Comparison of ENCODE assay signal across 2 cellular contexts in the genomic region with DNA sequence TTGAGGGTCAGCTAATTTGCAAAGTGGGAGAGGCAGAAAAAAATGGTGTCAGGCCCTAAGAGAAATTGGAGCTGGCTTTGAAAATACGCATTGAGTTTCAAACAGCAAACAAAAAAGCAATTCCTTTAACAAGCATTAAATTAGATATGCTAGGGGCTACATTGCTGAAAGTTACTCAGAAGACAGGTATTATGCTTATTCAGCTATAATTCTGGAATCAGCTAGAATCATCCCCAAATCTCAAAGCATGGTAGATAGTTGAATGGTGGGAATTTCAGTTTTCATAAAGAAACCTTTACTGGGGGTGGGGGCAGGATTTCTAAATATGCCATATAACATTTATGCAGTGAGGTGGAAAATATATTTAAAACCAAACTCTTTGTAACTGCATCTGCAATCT.
TF ChIP-seq lines count a peak whose summit lies in the region.

No MANE protein-coding gene starts in this region.

TF ChIP-seq in GM23338, 12 proteins besides CTCF, POLR2A, EP300 and RAD21:
- TF ChIP-seq STAT1 (IDR thresholded peaks at IDR 0.05; ENCODE audit: unreplicated experiment) (no peak), NANOG (IDR thresholded peaks at IDR 0.05; ENCODE audit: borderline replicate concordance) (no peak), EZH2phosphoT487 (IDR thresholded peaks at IDR 0.05; ENCODE audit: unreplicated experiment) (no peak), POLR2AphosphoS5 (IDR thresholded peaks at IDR 0.05; ENCODE audit: low read depth) (no peak), ZNF114 (CRISPR knock-in tag; IDR thresholded peaks at IDR 0.05) (no peak), ZNF331 (CRISPR knock-in tag; IDR thresholded peaks at IDR 0.05; ENCODE audit: low read depth) (no peak)
- TF ChIP-seq, protein P1, sequence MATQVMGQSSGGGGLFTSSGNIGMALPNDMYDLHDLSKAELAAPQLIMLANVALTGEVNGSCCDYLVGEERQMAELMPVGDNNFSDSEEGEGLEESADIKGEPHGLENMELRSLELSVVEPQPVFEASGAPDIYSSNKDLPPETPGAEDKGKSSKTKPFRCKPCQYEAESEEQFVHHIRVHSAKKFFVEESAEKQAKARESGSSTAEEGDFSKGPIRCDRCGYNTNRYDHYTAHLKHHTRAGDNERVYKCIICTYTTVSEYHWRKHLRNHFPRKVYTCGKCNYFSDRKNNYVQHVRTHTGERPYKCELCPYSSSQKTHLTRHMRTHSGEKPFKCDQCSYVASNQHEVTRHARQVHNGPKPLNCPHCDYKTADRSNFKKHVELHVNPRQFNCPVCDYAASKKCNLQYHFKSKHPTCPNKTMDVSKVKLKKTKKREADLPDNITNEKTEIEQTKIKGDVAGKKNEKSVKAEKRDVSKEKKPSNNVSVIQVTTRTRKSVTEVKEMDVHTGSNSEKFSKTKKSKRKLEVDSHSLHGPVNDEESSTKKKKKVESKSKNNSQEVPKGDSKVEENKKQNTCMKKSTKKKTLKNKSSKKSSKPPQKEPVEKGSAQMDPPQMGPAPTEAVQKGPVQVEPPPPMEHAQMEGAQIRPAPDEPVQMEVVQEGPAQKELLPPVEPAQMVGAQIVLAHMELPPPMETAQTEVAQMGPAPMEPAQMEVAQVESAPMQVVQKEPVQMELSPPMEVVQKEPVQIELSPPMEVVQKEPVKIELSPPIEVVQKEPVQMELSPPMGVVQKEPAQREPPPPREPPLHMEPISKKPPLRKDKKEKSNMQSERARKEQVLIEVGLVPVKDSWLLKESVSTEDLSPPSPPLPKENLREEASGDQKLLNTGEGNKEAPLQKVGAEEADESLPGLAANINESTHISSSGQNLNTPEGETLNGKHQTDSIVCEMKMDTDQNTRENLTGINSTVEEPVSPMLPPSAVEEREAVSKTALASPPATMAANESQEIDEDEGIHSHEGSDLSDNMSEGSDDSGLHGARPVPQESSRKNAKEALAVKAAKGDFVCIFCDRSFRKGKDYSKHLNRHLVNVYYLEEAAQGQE (IDR thresholded peaks at IDR 0.05; ENCODE audit: unreplicated experiment), result no peak

TF ChIP-seq in H1, 55 proteins besides CTCF, POLR2A, EP300 and RAD21:
- TF ChIP-seq GABPA (IDR thresholded peaks at IDR 0.05; ENCODE audit: borderline replicate concordance, insufficient read depth, low read length), result no peak
- TF ChIP-seq TEAD4 (IDR thresholded peaks at IDR 0.05; ENCODE audit: low read depth, low read length), result no peak
- no peak for TF ChIP-seq ASH2L (IDR thresholded peaks at IDR 0.05; ENCODE audit: low read length)
- TF ChIP-seq CBX5 (IDR thresholded peaks at IDR 0.05; ENCODE audit: low read depth, low read length), result no peak
- no peak for TF ChIP-seq SP4 (IDR thresholded peaks at IDR 0.05; ENCODE audit: low read length)
- TF ChIP-seq, protein P2, sequence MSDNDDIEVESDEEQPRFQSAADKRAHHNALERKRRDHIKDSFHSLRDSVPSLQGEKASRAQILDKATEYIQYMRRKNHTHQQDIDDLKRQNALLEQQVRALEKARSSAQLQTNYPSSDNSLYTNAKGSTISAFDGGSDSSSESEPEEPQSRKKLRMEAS (IDR thresholded peaks at IDR 0.05), result no peak
- no peak for TF ChIP-seq MAFK (IDR thresholded peaks at IDR 0.05; ENCODE audit: low read depth, low read length)
- no peak for TF ChIP-seq HDAC6 (IDR thresholded peaks at IDR 0.05; ENCODE audit: low read depth, low read length)
